In the genomic region with DNA sequence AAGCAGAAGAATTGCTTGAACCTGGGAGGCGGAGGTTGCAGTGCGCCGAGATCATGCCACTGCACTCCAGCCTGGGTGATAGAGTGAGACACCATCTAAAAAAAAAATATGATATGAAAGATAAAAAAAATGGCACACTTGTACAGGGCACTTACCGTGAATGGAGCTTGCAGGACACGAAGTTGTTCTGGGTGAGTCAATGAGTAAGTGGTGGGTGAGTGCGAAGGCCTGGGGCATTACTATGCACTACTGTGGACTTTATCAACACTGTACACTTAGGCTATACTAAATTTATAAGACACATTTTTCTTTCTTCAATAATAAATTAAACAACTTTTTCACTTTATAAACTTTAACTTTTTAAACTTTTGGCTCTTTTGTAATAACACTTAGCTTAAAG, we compare ENCODE assay signal across 1 cellular context.
TF ChIP-seq lines count a peak whose summit lies in the region.

No MANE protein-coding gene starts in this region.

TF ChIP-seq in HCT116, 20 proteins besides CTCF, POLR2A, EP300 and RAD21 (continued from another document):
- TF ChIP-seq, protein P1, sequence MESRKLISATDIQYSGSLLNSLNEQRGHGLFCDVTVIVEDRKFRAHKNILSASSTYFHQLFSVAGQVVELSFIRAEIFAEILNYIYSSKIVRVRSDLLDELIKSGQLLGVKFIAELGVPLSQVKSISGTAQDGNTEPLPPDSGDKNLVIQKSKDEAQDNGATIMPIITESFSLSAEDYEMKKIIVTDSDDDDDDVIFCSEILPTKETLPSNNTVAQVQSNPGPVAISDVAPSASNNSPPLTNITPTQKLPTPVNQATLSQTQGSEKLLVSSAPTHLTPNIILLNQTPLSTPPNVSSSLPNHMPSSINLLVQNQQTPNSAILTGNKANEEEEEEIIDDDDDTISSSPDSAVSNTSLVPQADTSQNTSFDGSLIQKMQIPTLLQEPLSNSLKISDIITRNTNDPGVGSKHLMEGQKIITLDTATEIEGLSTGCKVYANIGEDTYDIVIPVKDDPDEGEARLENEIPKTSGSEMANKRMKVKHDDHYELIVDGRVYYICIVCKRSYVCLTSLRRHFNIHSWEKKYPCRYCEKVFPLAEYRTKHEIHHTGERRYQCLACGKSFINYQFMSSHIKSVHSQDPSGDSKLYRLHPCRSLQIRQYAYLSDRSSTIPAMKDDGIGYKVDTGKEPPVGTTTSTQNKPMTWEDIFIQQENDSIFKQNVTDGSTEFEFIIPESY (IDR thresholded peaks at IDR 0.05; ENCODE audit: extremely low read depth, insufficient replicate concordance, low read length): no peak
- TF ChIP-seq EZH2 (IDR thresholded peaks at IDR 0.05) (no peak), ZNF274 (IDR thresholded peaks at IDR 0.05; ENCODE audit: low read depth, low read length) (no peak), JUND (IDR thresholded peaks at IDR 0.05) (no peak), REST (IDR thresholded peaks at IDR 0.05; ENCODE audit: low read depth) (no peak), TCF7L2 (IDR thresholded peaks at IDR 0.05; ENCODE audit: borderline replicate concordance, extremely low read depth, insufficient read depth, insufficient read length) (no peak), SP1 (IDR thresholded peaks at IDR 0.05; ENCODE audit: low read depth) (no peak), YY1 (IDR thresholded peaks at IDR 0.05; ENCODE audit: extremely low read depth, insufficient replicate concordance, low read depth, low read length) (no peak), SRF (IDR thresholded peaks at IDR 0.05; ENCODE audit: low read depth) (no peak), ZFX (IDR thresholded peaks at IDR 0.05) (no peak), POLR2AphosphoS5 (IDR thresholded peaks at IDR 0.05; ENCODE audit: low read depth, low read length) (no peak), SIN3A (IDR thresholded peaks at IDR 0.05; ENCODE audit: low read depth) (no peak), ELF1 (IDR thresholded peaks at IDR 0.05; ENCODE audit: borderline replicate concordance, low read depth) (no peak)
